In the genomic region with DNA sequence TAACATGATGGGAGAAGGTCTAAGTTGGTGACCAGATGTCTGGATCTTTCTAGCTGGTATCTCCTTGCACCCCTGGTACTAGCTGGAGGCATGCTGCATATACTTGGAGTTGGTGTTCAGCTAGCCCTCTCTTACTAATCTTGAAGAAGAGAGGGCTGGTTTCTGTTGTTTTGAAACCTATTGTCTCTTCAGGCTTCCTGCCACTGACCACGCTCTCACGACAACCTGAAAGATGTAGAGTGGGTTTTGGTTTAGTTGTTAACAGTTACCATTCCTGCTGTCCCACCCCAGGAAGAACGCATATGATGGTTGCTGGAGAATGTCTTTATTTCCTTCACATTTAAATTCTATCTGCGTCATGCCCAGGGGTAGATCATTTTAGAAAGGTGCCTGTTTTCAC, we compare ENCODE assay signal across 17 cellular contexts. TPM values are rescaled to one million over a fixed set of nuclear protein-coding genes. Genes with fewer than 3 reads are reported as not detected.
DNase-seq lines count a peak whose midpoint lies in the region; ATAC-seq and TF ChIP-seq lines count a peak whose summit lies in the region.
"Had no signal": no experiment of that assay in that cellular context is flagged by ENCODE, and none has a peak within 500 bp of the region (broad histone marks: within the 10 kb centered on the region; RNA-seq: fewer than 3 reads in every experiment).

No MANE protein-coding gene starts in this region.

- peak overlapping the region in 1 of 2 donors; percentile 74 for H3K27ac Mint-ChIP-seq in activated naive CD4-positive, alpha-beta T cell treated with anti-CD3 and anti-CD28 coated beads, Interleukin-2, amount 50 U/mL, for 72 hours
- H3K27ac Mint-ChIP-seq in natural killer cell: no peak overlapping the region
- H3K27ac Mint-ChIP-seq: progenitor cell of endocrine pancreas had no signal

- H3K9me3 Mint-ChIP-seq in activated naive CD4-positive, alpha-beta T cell treated with anti-CD3 and anti-CD28 coated beads, Interleukin-2, amount 50 U/mL, for 72 hours: no peaks in the 10 kb centered on the region
- H3K9me3 Mint-ChIP-seq in natural killer cell: no peaks in the 10 kb centered on the region

- CTCF ChIA-PET in AG04450 (lab: Charles Lee): interaction anchor here (0.8 to 2.3 kb wide), 6 partner anchors 11 to 176 kb away, joined by 3 to 17 read pairs (median 5); no protein-coding TSS in a partner anchor

- peak overlapping the region; percentile 66 for H3K4me3 Mint-ChIP-seq in natural killer cell

- POLR2A ChIA-PET in AG04450 (lab: Yijun Ruan, JAX): interaction anchor here (0.6 kb wide), 1 partner anchor 199 kb away, joined by 7 read pairs; no protein-coding TSS in a partner anchor

- TF ChIP-seq CTCF in AG04450 (IDR thresholded peaks at IDR 0.05; ENCODE audit: low read depth, low read length) (no peak), natural killer cell (IDR thresholded peaks at IDR 0.05) (no peak)

- H3K27me3 ChIP-seq in AG04450 (ENCODE audit: control insufficient read depth, insufficient read depth, low read length): peaks cover 12% of the 10 kb centered on the region
- H3K27me3 ChIP-seq: gastroesophageal sphincter had no signal

- ATAC-seq in GM18907 (IDR thresholded peaks at IDR 0.05; ENCODE audit: unreplicated experiment): peak; percentile 31
- ATAC-seq in activated naive CD4-positive, alpha-beta T cell treated with anti-CD3 and anti-CD28 coated beads, Interleukin-2, amount 50 U/mL, for 72 hours: peak; percentile 36 to 57
- ATAC-seq in natural killer cell: no peak
- ATAC-seq: gastroesophageal sphincter, HCT116 had no signal

- peaks cover 0 to 4% of the 10 kb centered on the region in 2 donors for H3K27me3 Mint-ChIP-seq in natural killer cell (ENCODE audit: low read depth in 2 of 2)

- intact Hi-C loops in natural killer cell (cut with micrococcal nuclease): no loop called here

- DNase-seq in AG04450 (ENCODE audit: low read depth, low spot score): no peak
- peak in 1 of 2 donors; percentile 40 for DNase-seq in activated naive CD4-positive, alpha-beta T cell treated with anti-CD3 and anti-CD28 coated beads, Interleukin-2, amount 50 U/mL, for 72 hours (ENCODE audit: low spot score in 2 of 2)
- no peak for DNase-seq in natural killer cell
- no peak for DNase-seq in NCI-H2227 treated with DMSO at 0.1 percent for 48 hours (lab: John Stamatoyannopoulos, UW)
- DNase-seq in DMS79 (lab: John Stamatoyannopoulos, UW): no peak
- no peak for DNase-seq in retina
- no peak for DNase-seq in SKM-1 (lab: John Stamatoyannopoulos, UW; ENCODE audit: unreplicated experiment)
- DNase-seq: cortex of kidney, GDM1, NCI-H1930, OCI-M1, trophoblast cell had no signal

- H3K4me1 Mint-ChIP-seq in natural killer cell: peaks cover 43 to 44% of the 10 kb centered on the region in 2 donors

- no peak overlapping the region for H3K27ac ChIP-seq in AG04450 (ENCODE audit: low read depth, low read length)
- H3K27ac ChIP-seq: BLaER1 treated with 17β-estradiol and CSF1 and Interleukin-3, amounts not matched to agents 10 nM and 100 nM had no signal

- H3K4me3 ChIP-seq in AG04450 (ENCODE audit: low read depth, low read length): peak overlapping the region; percentile 3; the same call in 1 of the 2 replicates
- H3K4me3 ChIP-seq: BLaER1 treated with 17β-estradiol and CSF1 and Interleukin-3, amounts not matched to agents 10 nM and 100 nM had no signal

- H3K9me3 ChIP-seq in AG04450 (ENCODE audit: control insufficient read depth, insufficient read depth, low read length): no peaks in the 10 kb centered on the region; the same call in 1 of the 2 replicates
- H3K9me3 ChIP-seq: BLaER1 treated with 17β-estradiol and CSF1 and Interleukin-3, amounts not matched to agents 10 nM and 100 nM; gastroesophageal sphincter had no signal

- H3K36me3 Mint-ChIP-seq in activated naive CD4-positive, alpha-beta T cell treated with anti-CD3 and anti-CD28 coated beads, Interleukin-2, amount 50 U/mL, for 72 hours: peaks cover 5 to 7% of the 10 kb centered on the region in 2 donors
- no peaks in the 10 kb centered on the region for H3K36me3 Mint-ChIP-seq in natural killer cell

RNA-seq across cellular contexts. Expression of a gene that starts 3.6 kb away (rescaled TPM):
- polyA plus RNA-seq in AG04450 (2011; rRNA removed): 16.9 TPM in 2 replicates
- polyA minus RNA-seq in AG04450 (2011; rRNA and poly(A)+ RNA removed): 12.7 and 17.1 TPM in 2 replicates
- total RNA-seq in activated naive CD4-positive, alpha-beta T cell treated with anti-CD3 and anti-CD28 coated beads, Interleukin-2, amount 50 U/mL, for 72 hours: 10 to 100 TPM in 1 of 2 donors, 1 to 10 TPM in 1; 8.8 to 15.3 TPM
- total RNA-seq in natural killer cell: 1 to 10 TPM; 3.6 to 7.5 (median 7.1) TPM

Comparison
In these comparisons a context has a peak if more than half of its experiments do, and no peak if none do; other contexts are left out.
1. ATAC-seq: peak in GM18907 (single experiment) and activated naive CD4-positive, alpha-beta T cell treated with anti-CD3 and anti-CD28 coated beads, Interleukin-2, amount 50 U/mL, for 72 hours (2 of 2); none in natural killer cell (0 of 3).